24 cellular contexts compared by ENCODE assay signal in the genomic region with DNA sequence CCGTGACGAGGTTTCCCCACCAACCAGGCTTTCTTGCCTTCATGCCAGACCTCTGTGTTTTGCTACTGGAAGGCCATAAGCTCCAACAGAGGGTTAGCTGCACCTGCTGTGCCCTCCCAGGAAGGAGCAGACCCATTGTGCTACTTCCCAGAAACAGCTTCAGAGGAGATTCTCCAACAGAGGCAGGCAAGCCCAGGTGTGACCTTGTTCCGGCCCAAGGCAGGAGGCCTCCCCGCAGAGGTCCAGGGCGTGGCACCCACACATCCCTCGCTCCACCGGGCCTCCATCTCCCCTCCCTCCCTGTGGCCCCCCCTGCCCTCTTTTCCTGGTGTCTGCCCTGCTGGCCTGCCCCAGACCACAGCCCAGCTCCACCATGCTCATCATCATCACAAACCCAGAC. TPM values are rescaled to one million over a fixed set of nuclear protein-coding genes. Genes with fewer than 3 reads are reported as not detected.
"Had no signal": no experiment of that assay in that cellular context is flagged by ENCODE, and none has a peak within 500 bp of the region (broad histone marks: within the 10 kb centered on the region; RNA-seq: fewer than 3 reads in every experiment).

No MANE protein-coding gene starts in this region.

- DNase-seq: activated B cell treated with CpG ODN at 0.5 μM for 24 hours; activated naive CD4-positive, alpha-beta T cell; activated T-cell treated with anti-CD3 and anti-CD28 coated beads for 4 hours; activated T-cell treated with anti-CD3 and anti-CD28 coated beads, Interleukin-2, amount 50 U/mL, for 72 hours; central memory CD4-positive, alpha-beta T cell; endodermal cell; foreskin keratinocyte; hypothalamus; immature natural killer cell; kidney; mammary epithelial cell; naive thymus-derived CD4-positive, alpha-beta T cell; occipital lobe; stimulated activated CD4-positive, alpha-beta T cell treated with anti-CD3 and anti-CD28 coated beads, Interleukin-15, amount 100 ng/mL, for 24 hours; stimulated activated CD4-positive, alpha-beta T cell treated with anti-CD3 and anti-CD28 coated beads, Interleukin-2, amount 100 ng/mL, for 24 hours; stimulated activated naive CD4-positive, alpha-beta T cell; T-helper 2 cell had no signal

- H3K79me2 ChIP-seq: parathyroid adenoma had no signal

- H3K27ac Mint-ChIP-seq: activated T-cell treated with anti-CD3 and anti-CD28 coated beads, Interleukin-2, amount 50 U/mL, for 72 hours; endodermal cell; immature natural killer cell had no signal

- H3K4me1 Mint-ChIP-seq: immature natural killer cell had no signal

- H3K9me3 ChIP-seq: breast epithelium, esophagus muscularis mucosa, heart left ventricle, right atrium auricular region, transverse colon had no signal

- H3K9ac ChIP-seq: parathyroid adenoma had no signal

- H3K4me3 Mint-ChIP-seq: activated T-cell treated with anti-CD3 and anti-CD28 coated beads, Interleukin-2, amount 50 U/mL, for 72 hours; endodermal cell; immature natural killer cell; naive thymus-derived CD4-positive, alpha-beta T cell had no signal

- H3K36me3 Mint-ChIP-seq: activated naive CD4-positive, alpha-beta T cell treated with anti-CD3 and anti-CD28 coated beads, Interleukin-2, amount 50 U/mL, for 72 hours; immature natural killer cell; naive thymus-derived CD4-positive, alpha-beta T cell had no signal

- H3K27me3 ChIP-seq: foreskin keratinocyte, right atrium auricular region had no signal

- H3K4me3 ChIP-seq: breast epithelium, esophagus muscularis mucosa, heart left ventricle, right atrium auricular region, transverse colon had no signal

- H3K9me3 Mint-ChIP-seq: activated B cell treated with CpG ODN at 0.5 μM for 24 hours; activated naive CD4-positive, alpha-beta T cell treated with anti-CD3 and anti-CD28 coated beads, Interleukin-2, amount 50 U/mL, for 72 hours; activated T-cell treated with anti-CD3 and anti-CD28 coated beads, Interleukin-2, amount 50 U/mL, for 72 hours; endodermal cell; immature natural killer cell had no signal

- H2AFZ ChIP-seq: parathyroid adenoma had no signal

- H3K27ac ChIP-seq: breast epithelium, esophagus muscularis mucosa, foreskin keratinocyte, heart left ventricle, parathyroid adenoma, right atrium auricular region, transverse colon had no signal

- ATAC-seq: activated naive CD4-positive, alpha-beta T cell treated with anti-CD3 and anti-CD28 coated beads, Interleukin-2, amount 50 U/mL, for 72 hours; activated T-cell treated with anti-CD3 and anti-CD28 coated beads, Interleukin-2, amount 50 U/mL, for 72 hours; foreskin keratinocyte had no signal

- H3K4me1 ChIP-seq: breast epithelium, esophagus muscularis mucosa, foreskin keratinocyte, parathyroid adenoma, right atrium auricular region had no signal

RNA-seq across cellular contexts. Expression of a gene that starts 57.7 kb away (rescaled TPM):
- total RNA-seq: activated B cell treated with CpG ODN at 0.5 μM for 24 hours, breast epithelium, right atrium auricular region had no signal
- polyA plus RNA-seq: naive thymus-derived CD4-positive, alpha-beta T cell had no signal
